ENCODE assay signal across 25 cellular contexts in genomic region chr10:101958691-101959090, GRCh38.
"Had no signal": no experiment of that assay in that cellular context is flagged by ENCODE, and none has a peak within 500 bp of the region (broad histone marks: within the 10 kb centered on the region; RNA-seq: fewer than 3 reads in every experiment).

No MANE protein-coding gene starts in this region.

- H3K27me3 Mint-ChIP-seq: activated naive CD8-positive, alpha-beta T cell; activated T-helper 17 cell treated with anti-CD3 and anti-CD28 coated beads, Interleukin-2, amount 50 U/mL, for 72 hours; central memory CD8-positive, alpha-beta T cell; naive thymus-derived CD8-positive, alpha-beta T cell had no signal

- H3K27ac Mint-ChIP-seq: activated naive CD8-positive, alpha-beta T cell; activated T-helper 17 cell treated with anti-CD3 and anti-CD28 coated beads, Interleukin-2, amount 50 U/mL, for 72 hours had no signal

- H3K9me3 ChIP-seq: adrenal gland, ascending aorta, heart right ventricle, lower lobe of right lung, neutrophil, ovary, psoas muscle, right lobe of liver, testis, vagina had no signal

- H3K4me1 ChIP-seq: ascending aorta, right lobe of liver, vagina had no signal

- H3K27me3 ChIP-seq: adrenal gland, ascending aorta, brain microvascular endothelial cell, heart right ventricle, neutrophil, ovary, right lobe of liver, testis, vagina had no signal

- H3K4me1 Mint-ChIP-seq: activated T-helper 17 cell treated with anti-CD3 and anti-CD28 coated beads, Interleukin-2, amount 50 U/mL, for 72 hours; central memory CD8-positive, alpha-beta T cell had no signal

- H3K36me3 ChIP-seq: brain microvascular endothelial cell, ovary had no signal

- H3K27ac ChIP-seq: adrenal gland, ascending aorta, brain microvascular endothelial cell, lower lobe of right lung, neutrophil, ovary, psoas muscle, right lobe of liver, skin epidermis, testis, vagina, WERI-Rb-1 had no signal

- DNase-seq: activated CD4-positive, alpha-beta T cell treated with anti-CD3 and anti-CD28 coated beads for 1 hour; activated naive CD4-positive, alpha-beta T cell; activated T-cell treated with anti-CD3 and anti-CD28 coated beads, Interleukin-2, amount 50 U/mL, for 1 hour; adrenal gland; brain microvascular endothelial cell; heart right ventricle; left colon; lower lobe of right lung; naive thymus-derived CD8-positive, alpha-beta T cell; ovary; psoas muscle; right lobe of liver; stimulated activated CD4-positive, alpha-beta T cell treated with anti-CD3 and anti-CD28 coated beads, Interleukin-2, amount 100 ng/mL, for 24 hours; stimulated activated naive CD4-positive, alpha-beta T cell; T-helper 1 cell; testis; trophoblast cell; WERI-Rb-1 had no signal

- ATAC-seq: activated T-helper 17 cell treated with anti-CD3 and anti-CD28 coated beads, Interleukin-2, amount 50 U/mL, for 72 hours; heart right ventricle; left colon; lower lobe of right lung; naive thymus-derived CD8-positive, alpha-beta T cell; right lobe of liver had no signal

- H3K9me3 Mint-ChIP-seq: activated T-helper 17 cell treated with anti-CD3 and anti-CD28 coated beads, Interleukin-2, amount 50 U/mL, for 72 hours; central memory CD8-positive, alpha-beta T cell had no signal

- H3K4me3 ChIP-seq: adrenal gland, ascending aorta, heart right ventricle, lower lobe of right lung, ovary, psoas muscle, right lobe of liver, skin epidermis, testis, vagina had no signal

- H3K4me3 Mint-ChIP-seq: activated naive CD8-positive, alpha-beta T cell; activated T-helper 17 cell treated with anti-CD3 and anti-CD28 coated beads, Interleukin-2, amount 50 U/mL, for 72 hours; central memory CD8-positive, alpha-beta T cell; naive thymus-derived CD8-positive, alpha-beta T cell had no signal
